ENCODE assay signal across 8 cellular contexts in genomic region chr17:78343099-78343432, GRCh38. TPM values are rescaled to one million over a fixed set of nuclear protein-coding genes. Genes with fewer than 3 reads are reported as not detected.
DNase-seq lines count a peak whose midpoint lies in the region; ATAC-seq, FAIRE-seq and TF ChIP-seq lines count a peak whose summit lies in the region.

No MANE protein-coding gene starts in this region.

- TF ChIP-seq RAD21 in A549 (conservative IDR thresholded peaks at IDR 0.05 in 1 of 2, IDR thresholded peaks at IDR 0.05 in 1 of 2) = no peak

- H3K4me3 Mint-ChIP-seq in activated naive CD4-positive, alpha-beta T cell treated with anti-CD3 and anti-CD28 coated beads for 36 hours = peak overlapping the region; percentile 69

- H3K36me3 Mint-ChIP-seq in activated naive CD4-positive, alpha-beta T cell treated with anti-CD3 and anti-CD28 coated beads for 36 hours (ENCODE audit: low read depth) = no peaks in the 10 kb centered on the region

- H3K27me3 ChIP-seq in skeletal muscle satellite cell (ENCODE audit: control insufficient read depth, insufficient read depth, low read length) = no peaks in the 10 kb centered on the region

- peak overlapping the region; percentile 91 to 97 for H3K27ac ChIP-seq in A549

- no peak for TF ChIP-seq EP300 in A549 (IDR thresholded peaks at IDR 0.05)

- intact Hi-C loops in activated naive CD4-positive, alpha-beta T cell treated with anti-CD3 and anti-CD28 coated beads for 36 hours (cut with micrococcal nuclease) = loop anchor here (1.0 kb wide), 2 partner anchors 13 to 29 kb away; no protein-coding TSS in a partner anchor
- intact Hi-C loops in Right ventricle myocardium superior (cut with DNase I) = no loop called here

- no peak for FAIRE-seq in A549 (lab: Jason Lieb, UNC)

- no peaks in the 10 kb centered on the region for H3K9me3 Mint-ChIP-seq in activated naive CD4-positive, alpha-beta T cell treated with anti-CD3 and anti-CD28 coated beads for 36 hours

- POLR2A ChIA-PET in A549 (lab: Yijun Ruan, JAX) = interaction anchor here (0.6 to 3.7 kb wide), 5 partner anchors 17 to 335 kb away, joined by 3 to 28 read pairs (median 4); partner anchors contain the start of gene SOCS3

- H3K9me3 ChIP-seq in A549 (no peaks in the 10 kb centered on the region), skeletal muscle satellite cell (replicated peaks; ENCODE audit: low read length) (no peaks in the 10 kb centered on the region)

- H3K9ac ChIP-seq in skeletal muscle satellite cell (ENCODE audit: low read depth, low read length) = peak overlapping the region; percentile 85

- H3K4me3 ChIP-seq in A549 (no peak overlapping the region), skeletal muscle satellite cell (ENCODE audit: low read length) (peak overlapping the region; percentile 4)

- TF ChIP-seq CTCF in A549 (IDR thresholded peaks at IDR 0.05) = no peak

- no peaks in the 10 kb centered on the region for H3K27me3 Mint-ChIP-seq in activated naive CD4-positive, alpha-beta T cell treated with anti-CD3 and anti-CD28 coated beads for 36 hours (ENCODE audit: low read depth)

- WGBS in A549 (ENCODE audit: missing lambda C conversion rate) = 38% methylated on average over 5 of the region's 6 CpGs

- peak; percentile 22 to 45; a peak in 4 of 6 replicates for ATAC-seq in A549
- ATAC-seq in HG03354 (IDR thresholded peaks at IDR 0.05; ENCODE audit: poor library complexity, severe bottlenecking, unreplicated experiment) = peak; percentile 7
- peak; percentile 59 for ATAC-seq in Right ventricle myocardium superior (ENCODE audit: poor library complexity)
- ATAC-seq in GM18873 (IDR thresholded peaks at IDR 0.05; ENCODE audit: low FRiP score, unreplicated experiment) = no peak

- DNase-seq in A549 (ENCODE audit: low read depth in 1 of 2, low spot score in 1 of 2) = peak in 1 of 2 experiments; percentile 62
- DNase-seq in activated naive CD4-positive, alpha-beta T cell treated with anti-CD3 and anti-CD28 coated beads for 36 hours = no peak
- peak; percentile 90 for DNase-seq in Right ventricle myocardium superior
- DNase-seq in activated gamma-delta T cell (lab: John Stamatoyannopoulos, UW) = no peak
- DNase-seq in germinal center (ENCODE audit: low spot score) = no peak

- CTCF ChIA-PET in A549 (lab: Yijun Ruan, JAX) = interaction anchor here (1.1 to 5.4 kb wide), 7 partner anchors 28 to 92 kb away, joined by 3 to 26 read pairs (median 8); no protein-coding TSS in a partner anchor
- CTCF ChIA-PET in activated naive CD4-positive, alpha-beta T cell treated with anti-CD3 and anti-CD28 coated beads for 36 hours (lab: Charles Lee) = interaction anchor here (0.5 to 2.4 kb wide), 5 partner anchors 8 to 92 kb away, joined by 3 to 9 read pairs (median 7); no protein-coding TSS in a partner anchor

- H3K4me1 ChIP-seq in A549 = peaks cover 65% of the 10 kb centered on the region
- H3K4me1 ChIP-seq in skeletal muscle satellite cell (ENCODE audit: control insufficient read depth, insufficient read depth, low read length) = peaks cover 40% of the 10 kb centered on the region

- H3K27ac Mint-ChIP-seq in activated naive CD4-positive, alpha-beta T cell treated with anti-CD3 and anti-CD28 coated beads for 36 hours = peak overlapping the region; percentile 91

- no peaks in the 10 kb centered on the region for H3K36me3 ChIP-seq in skeletal muscle satellite cell (ENCODE audit: insufficient read depth, low read length)

- TF ChIP-seq POLR2A in A549 (IDR thresholded peaks at IDR 0.05; ENCODE audit: low read length) = no peak

- H3K4me2 ChIP-seq in A549 (peak overlapping the region; percentile 99), skeletal muscle satellite cell (ENCODE audit: low read length) (peak overlapping the region; percentile 91)

- H3K4me1 Mint-ChIP-seq in activated naive CD4-positive, alpha-beta T cell treated with anti-CD3 and anti-CD28 coated beads for 36 hours (ENCODE audit: low read depth) = peaks cover 70% of the 10 kb centered on the region

TF ChIP-seq in A549, 52 proteins besides CTCF, POLR2A, EP300 and RAD21:
- TF ChIP-seq RCOR1 (IDR thresholded peaks at IDR 0.05; ENCODE audit: low read depth, low read length) (no peak), FOSB (CRISPR knock-in tag; IDR thresholded peaks at IDR 0.05) (no peak), HEYL (CRISPR knock-in tag; IDR thresholded peaks at IDR 0.05) (no peak), RARB (CRISPR knock-in tag; IDR thresholded peaks at IDR 0.05) (no peak), SMC3 (IDR thresholded peaks at IDR 0.05) (no peak; the same call in 2 of the 3 replicates), HOXA7 (CRISPR knock-in tag; IDR thresholded peaks at IDR 0.05) (no peak), MAFK (IDR thresholded peaks at IDR 0.05; ENCODE audit: partially characterized antibody) (no peak), CBX2 (IDR thresholded peaks at IDR 0.05; ENCODE audit: borderline replicate concordance, low read depth) (no peak), POLR2AphosphoS2 (conservative IDR thresholded peaks at IDR 0.05; ENCODE audit: low read length) (no peak), ZC3H11A (IDR thresholded peaks at IDR 0.05) (no peak), BHLHE40 (IDR thresholded peaks at IDR 0.05; ENCODE audit: low read depth, low read length) (no peak), JUNB (IDR thresholded peaks at IDR 0.05) (no peak), RFX5 (IDR thresholded peaks at IDR 0.05) (no peak)

RNA-seq across cellular contexts. Expression of gene SOCS3, which starts 16.8 kb away (rescaled TPM):
- polyA plus RNA-seq in A549 (2011; rRNA removed) (13.3 and 14.7 TPM in 2 replicates), A549 (2017; fragmentation: RNase III; extraction: RNeasy Plus Mini Kit Qiagen cat#74134 plus additional on column Dnase treatment) (10.9 to 13.5 TPM (median 11.5 TPM) in 3 replicates)
- 16.7 and 27.8 TPM in 2 replicates for polyA plus RNA-seq in A549 (2012; cell fraction: cytosol; rRNA removed)
- polyA plus RNA-seq in A549 (2012; cell fraction: nucleus; rRNA removed) = 32.8 and 41.8 TPM in 2 replicates
- polyA minus RNA-seq in A549 (2011; rRNA and poly(A)+ RNA removed) = 19.8 and 19.9 TPM in 2 replicates
- 100 to 1,000 TPM; 281 to 290 TPM for total RNA-seq in activated naive CD4-positive, alpha-beta T cell treated with anti-CD3 and anti-CD28 coated beads for 36 hours
- 10.5 TPM for total RNA-seq in Right ventricle myocardium superior
- 52.0 and 93.5 TPM in 2 replicates for total RNA-seq in skeletal muscle satellite cell (2012; rRNA removed)

RNA-seq across cellular contexts. Expression of gene PGS1, which starts 35.4 kb away (rescaled TPM):
- polyA plus RNA-seq in A549 (2011; rRNA removed) (29.5 and 29.6 TPM in 2 replicates), A549 (2017; fragmentation: RNase III; extraction: RNeasy Plus Mini Kit Qiagen cat#74134 plus additional on column Dnase treatment) (23.4 to 27.0 TPM (median 23.7 TPM) in 3 replicates)
- 41.5 and 50.7 TPM in 2 replicates for polyA plus RNA-seq in A549 (2012; cell fraction: cytosol; rRNA removed)
- 111 and 113 TPM in 2 replicates for polyA plus RNA-seq in A549 (2012; cell fraction: nucleus; rRNA removed)
- polyA minus RNA-seq in A549 (2011; rRNA and poly(A)+ RNA removed) = 40.0 and 45.8 TPM in 2 replicates
- 10 to 100 TPM; 69.0 to 73.1 TPM for total RNA-seq in activated naive CD4-positive, alpha-beta T cell treated with anti-CD3 and anti-CD28 coated beads for 36 hours
- total RNA-seq in Right ventricle myocardium superior = 18.1 TPM
- 24.6 and 25.8 TPM in 2 replicates for total RNA-seq in skeletal muscle satellite cell (2012; rRNA removed)

Comparison
In these comparisons a context has a peak if more than half of its experiments do, and no peak if none do; other contexts are left out.
1. RNA of gene SOCS3, which starts 16.8 kb away (total RNA-seq): 281 to 290 TPM in activated naive CD4-positive, alpha-beta T cell treated with anti-CD3 and anti-CD28 coated beads for 36 hours; 10.5 TPM in Right ventricle myocardium superior (single experiment); every median in the first group is over 10 times any median in the second.